Comparison of ENCODE assay signal across 14 cellular contexts in the genomic region with DNA sequence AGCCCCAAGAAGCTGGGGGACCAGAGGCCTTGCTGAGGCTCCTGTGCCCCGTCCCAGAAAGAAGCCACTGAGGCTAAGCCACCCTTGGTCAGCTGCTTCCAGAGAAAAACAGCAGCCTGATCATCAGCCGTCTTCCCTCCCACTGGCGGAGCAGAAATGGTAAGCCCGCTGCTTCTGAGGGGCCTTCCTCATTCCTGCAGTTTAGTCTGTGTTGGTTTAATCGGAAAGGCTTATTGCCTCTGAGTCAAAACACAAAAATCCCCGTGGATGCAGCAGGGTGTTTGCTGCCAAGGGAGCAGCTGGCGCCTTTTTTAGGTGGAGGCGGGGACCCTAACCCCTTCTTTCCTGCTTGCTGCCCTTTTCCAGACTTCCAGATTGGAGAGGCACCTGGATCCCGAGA. TPM values are rescaled to one million over a fixed set of nuclear protein-coding genes. Genes with fewer than 3 reads are reported as not detected.
DNase-seq lines count a peak whose midpoint lies in the region; ATAC-seq and TF ChIP-seq lines count a peak whose summit lies in the region.
"Had no signal": no experiment of that assay in that cellular context is flagged by ENCODE, and none has a peak within 500 bp of the region (broad histone marks: within the 10 kb centered on the region; RNA-seq: fewer than 3 reads in every experiment).

No MANE protein-coding gene starts in this region.

- no peaks in the 10 kb centered on the region for H3K27me3 ChIP-seq in dorsolateral prefrontal cortex

- H3K4me3 ChIP-seq in astrocyte of the spinal cord (ENCODE audit: low read depth, low read length): no peak overlapping the region
- no peak overlapping the region for H3K4me3 ChIP-seq in skin epidermis
- no peak overlapping the region for H3K4me3 ChIP-seq in dorsolateral prefrontal cortex
- H3K4me3 ChIP-seq: SK-N-MC had no signal

- TF ChIP-seq CTCF in astrocyte of the spinal cord (IDR thresholded peaks at IDR 0.05; ENCODE audit: low read depth, low read length) (no peak), dorsolateral prefrontal cortex (IDR thresholded peaks at IDR 0.05 in 54 of 56, conservative IDR thresholded peaks at IDR 0.05 in 2 of 56; ENCODE audit: low read depth in 1 of 56, partially characterized antibody in 56 of 56) (no peak)

- H3K27ac ChIP-seq in skin epidermis (peak overlapping the region in 16 of 21 experiments; percentile 29 to 73 (median 60)), dorsolateral prefrontal cortex (peak overlapping the region in 13 of 59 donors; percentile 6 to 85 (median 36))
- H3K27ac ChIP-seq: SK-N-MC had no signal

- in situ Hi-C loops in astrocyte of the spinal cord (cut with HindIII; ENCODE audit: low sequenced_read_pairs): no loop called here

- ATAC-seq in GM21737 (IDR thresholded peaks at IDR 0.05; ENCODE audit: unreplicated experiment): no peak
- ATAC-seq in GM19455 (IDR thresholded peaks at IDR 0.05; ENCODE audit: unreplicated experiment): no peak
- ATAC-seq: naive thymus-derived CD8-positive, alpha-beta T cell had no signal

- peak; percentile 86 for DNase-seq in EH (ENCODE audit: low read depth)
- DNase-seq in astrocyte of the spinal cord (ENCODE audit: low read depth, low spot score): peak; percentile 73
- peak; percentile 88 for DNase-seq in iris pigment epithelial cell (ENCODE audit: low read depth)
- no peak for DNase-seq in dorsolateral prefrontal cortex
- DNase-seq in HT-29 (ENCODE audit: low spot score): no peak
- DNase-seq: activated CD4-positive, alpha-beta T cell treated with anti-CD3 and anti-CD28 coated beads for 4 hours; COR-L47; dermis blood vessel endothelial cell; naive thymus-derived CD8-positive, alpha-beta T cell; NCI-H526 treated with DMSO at 0.1 percent for 48 hours had no signal

- intact Hi-C loops in dorsolateral prefrontal cortex (cut with DNase I): loop anchor here in 1 of 2 donors (2.0 kb wide), 1 partner anchor 34 kb away; no protein-coding TSS in a partner anchor

RNA-seq across cellular contexts. Expression of gene SPSB1, which starts 33.9 kb away (rescaled TPM):
- total RNA-seq in dorsolateral prefrontal cortex: 10 to 100 TPM in 80 of 120 experiments, 1 to 10 TPM in 40; 4.7 to 43.4 (median 12.2) TPM
- total RNA-seq in HT-29 (2014; rRNA removed; shearing (Covaris generic)): 8.3 and 11.9 TPM in 2 replicates

Comparison
In these comparisons a context has a peak if more than half of its experiments do, and no peak if none do; other contexts are left out.
1. DNase-seq: peak in EH (single experiment), astrocyte of the spinal cord (single experiment) and iris pigment epithelial cell (single experiment); none in dorsolateral prefrontal cortex (0 of 10) and HT-29 (single experiment).